26 cellular contexts compared by ENCODE assay signal in the genomic region with DNA sequence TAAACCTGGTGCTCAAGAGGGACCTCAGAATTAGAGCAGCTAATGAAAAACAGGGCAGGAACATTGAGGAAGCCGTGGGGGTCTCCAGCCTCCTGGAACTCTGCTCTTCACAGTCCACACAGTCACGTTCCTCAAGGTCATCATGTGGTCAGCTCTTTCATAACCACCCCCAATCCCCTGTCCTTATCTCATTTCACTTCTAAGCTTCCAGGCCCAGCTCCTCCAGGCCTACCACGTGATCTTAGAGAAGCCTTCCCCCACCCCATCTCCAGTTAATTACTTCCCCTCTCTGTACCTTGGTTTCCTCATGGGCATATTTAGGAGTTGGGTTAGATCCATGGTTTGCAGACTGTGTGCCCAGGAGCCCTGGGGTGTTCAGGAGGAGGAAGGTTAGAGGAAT.
DNase-seq lines count a peak whose midpoint lies in the region; TF ChIP-seq lines count a peak whose summit lies in the region.
"Had no signal": no experiment of that assay in that cellular context is flagged by ENCODE, and none has a peak within 500 bp of the region (broad histone marks: within the 10 kb centered on the region; RNA-seq: fewer than 3 reads in every experiment).

No MANE protein-coding gene starts in this region.

- peaks cover 37% of the 10 kb centered on the region for H3K9me3 Mint-ChIP-seq in endodermal cell

- no peak for TF ChIP-seq CTCF in endodermal cell (conservative IDR thresholded peaks at IDR 0.05)

- H3K4me2 ChIP-seq in BLaER1 treated with 17β-estradiol and CSF1 and Interleukin-3, amounts not matched to agents 10 nM and 100 nM = peak overlapping the region; percentile 31 to 72 (median 63); a peak in 17 of 22 replicates
- H3K4me2 ChIP-seq: GM23338 had no signal

- DNase-seq in MV-4-11 (lab: John Stamatoyannopoulos, UW) (peak; percentile 59), SKM-1 treated with dmso at 0.1 percent for 144 hours (lab: John Stamatoyannopoulos, UW; ENCODE audit: unreplicated experiment) (peak; percentile 51), iris pigment epithelial cell (ENCODE audit: low read depth) (peak; percentile 9), substantia nigra (lab: John Stamatoyannopoulos, UW) (no peak), endodermal cell (no peak), DMS79 treated with DMSO at 0.1 percent for 48 hours (lab: John Stamatoyannopoulos, UW) (no peak), HAP-1 (ENCODE audit: low spot score in 2 of 2) (no peak)
- DNase-seq: activated CD4-positive, alpha-beta T cell treated with anti-CD3 and anti-CD28 coated beads for 1 hour; activated CD8-positive, alpha-beta T cell treated with anti-CD3 and anti-CD28 coated beads, Interleukin-2, amount 10 ng/mL, durations not matched to agents 7 days and 5 days; colonic mucosa; DMS53; esophagus squamous epithelium; hypothalamus; immature natural killer cell; left ventricle myocardium inferior; NCI-H1436 treated with DMSO at 0.1 percent for 48 hours; NCI-H345; occipital lobe; SHP77; stimulated activated naive CD8-positive, alpha-beta T cell treated with anti-CD3 and anti-CD28 coated beads, Interleukin-15, Interleukin-2, amounts not matched to agents 100 U/mL and 50 U/mL, for 24 hours had no signal

- H3K4me3 Mint-ChIP-seq in endodermal cell = no peak overlapping the region
- H3K4me3 Mint-ChIP-seq: activated CD8-positive, alpha-beta T cell treated with anti-CD3 and anti-CD28 coated beads, Interleukin-2, amount 10 ng/mL, durations not matched to agents 7 days and 5 days; activated naive CD4-positive, alpha-beta T cell treated with anti-CD3 and anti-CD28 coated beads, Interleukin-2, amount 50 U/mL, for 24 hours; GM23338; IgD-negative memory B cell; immature natural killer cell had no signal

- no peak overlapping the region for H3K27ac ChIP-seq in BLaER1 treated with 17β-estradiol and CSF1 and Interleukin-3, amounts not matched to agents 10 nM and 100 nM
- H3K27ac ChIP-seq in substantia nigra (ENCODE audit: low read depth, low read length, poor library complexity, severe bottlenecking) = no peak overlapping the region
- H3K27ac ChIP-seq in endodermal cell (ENCODE audit: low read depth, low read length) = no peak overlapping the region
- H3K27ac ChIP-seq: colonic mucosa, esophagus squamous epithelium, left ventricle myocardium inferior, thoracic aorta had no signal

- H3K9me3 ChIP-seq in BLaER1 treated with 17β-estradiol and CSF1 and Interleukin-3, amounts not matched to agents 10 nM and 100 nM (replicated peaks in 1 of 11) = peaks cover 39 to 57% (median 43%) of the 10 kb centered on the region in 11 experiments
- peaks cover 26% of the 10 kb centered on the region for H3K9me3 ChIP-seq in endodermal cell (ENCODE audit: control insufficient read depth, low read length)
- H3K9me3 ChIP-seq in HAP-1 = no peaks in the 10 kb centered on the region
- H3K9me3 ChIP-seq: colonic mucosa had no signal

- peaks cover 15% of the 10 kb centered on the region for H3K4me1 Mint-ChIP-seq in endodermal cell
- H3K4me1 Mint-ChIP-seq: activated naive CD4-positive, alpha-beta T cell treated with anti-CD3 and anti-CD28 coated beads, Interleukin-2, amount 50 U/mL, for 24 hours; IgD-negative memory B cell; immature natural killer cell had no signal

- no peak overlapping the region for H3K27ac Mint-ChIP-seq in endodermal cell
- H3K27ac Mint-ChIP-seq: activated CD8-positive, alpha-beta T cell treated with anti-CD3 and anti-CD28 coated beads, Interleukin-2, amount 10 ng/mL, durations not matched to agents 7 days and 5 days; activated naive CD4-positive, alpha-beta T cell treated with anti-CD3 and anti-CD28 coated beads, Interleukin-2, amount 50 U/mL, for 24 hours; activated T-helper 2 cell treated with anti-CD3 and anti-CD28 coated beads, Interferon-gamma antibody, Interleukin-2, Interleukin-4, amounts not matched to agents 10 μg/mL and 5 μg/mL and 100 μg/mL, durations not matched to agents 14 hours and 24 hours and 36 hours; GM23338; immature natural killer cell had no signal

- peaks cover 0 to 29% (median 0%) of the 10 kb centered on the region in 11 experiments; a peak in 4 of 22 replicates for H3K27me3 ChIP-seq in BLaER1 treated with 17β-estradiol and CSF1 and Interleukin-3, amounts not matched to agents 10 nM and 100 nM
- no peaks in the 10 kb centered on the region for H3K27me3 ChIP-seq in endodermal cell (ENCODE audit: control insufficient read depth, insufficient read depth, low read length, poor library complexity, severe bottlenecking)
- no peaks in the 10 kb centered on the region for H3K27me3 ChIP-seq in HAP-1 (ENCODE audit: low read depth)
- H3K27me3 ChIP-seq: colonic mucosa, esophagus squamous epithelium had no signal

- H3K27me3 Mint-ChIP-seq in endodermal cell (ENCODE audit: insufficient read depth) = peaks cover 4% of the 10 kb centered on the region
- H3K27me3 Mint-ChIP-seq: activated naive CD4-positive, alpha-beta T cell treated with anti-CD3 and anti-CD28 coated beads, Interleukin-2, amount 50 U/mL, for 24 hours; IgD-negative memory B cell had no signal

- peaks cover 0 to 7% (median 0%) of the 10 kb centered on the region in 11 experiments; a peak in 2 of 22 replicates for H4K20me1 ChIP-seq in BLaER1 treated with 17β-estradiol and CSF1 and Interleukin-3, amounts not matched to agents 10 nM and 100 nM

- in situ Hi-C loops in HAP-1 (cut with MboI; ENCODE audit: low sequenced_read_pairs) = no loop called here

- peaks cover 22 to 44% (median 37%) of the 10 kb centered on the region in 10 experiments for H3K4me1 ChIP-seq in BLaER1 treated with 17β-estradiol and CSF1 and Interleukin-3, amounts not matched to agents 10 nM and 100 nM
- H3K4me1 ChIP-seq in endodermal cell (ENCODE audit: control insufficient read depth, insufficient read depth, low read length) (peaks cover 4% of the 10 kb centered on the region), HAP-1 (no peaks in the 10 kb centered on the region)
- H3K4me1 ChIP-seq: colonic mucosa, esophagus squamous epithelium, left ventricle myocardium inferior had no signal

- H3K4me3 ChIP-seq in BLaER1 treated with 17β-estradiol and CSF1 and Interleukin-3, amounts not matched to agents 10 nM and 100 nM = no peak overlapping the region
- H3K4me3 ChIP-seq in endodermal cell (ENCODE audit: low read length) (no peak overlapping the region), HAP-1 (no peak overlapping the region)
- H3K4me3 ChIP-seq: colonic mucosa, esophagus squamous epithelium, GM23338, left ventricle myocardium inferior, thoracic aorta had no signal

- peaks cover 11% of the 10 kb centered on the region for H3K36me3 Mint-ChIP-seq in endodermal cell (ENCODE audit: low read depth)

- H3K9ac ChIP-seq in BLaER1 treated with 17β-estradiol and CSF1 and Interleukin-3, amounts not matched to agents 10 nM and 100 nM = no peak overlapping the region
- H3K9ac ChIP-seq in endodermal cell (ENCODE audit: extremely low read depth, low read length, poor library complexity, severe bottlenecking) = no peak overlapping the region

- H3K36me3 ChIP-seq in BLaER1 treated with 17β-estradiol and CSF1 and Interleukin-3, amounts not matched to agents 10 nM and 100 nM = peaks cover 0 to 11% (median 0%) of the 10 kb centered on the region in 11 experiments; a peak in 6 of 22 replicates
- H3K36me3 ChIP-seq in endodermal cell (ENCODE audit: control insufficient read depth, insufficient read depth, low read length) (no peaks in the 10 kb centered on the region), HAP-1 (replicated peaks) (no peaks in the 10 kb centered on the region)
- H3K36me3 ChIP-seq: colonic mucosa, esophagus squamous epithelium, thoracic aorta had no signal

- WGBS in endodermal cell (ENCODE audit: insufficient coverage in 1 of 2, insufficient read length in 1 of 2), 2 experiments = 83 to 94% methylated on average over 2 to 3 of the region's 3 CpGs

Comparison
In these comparisons a context has a peak if more than half of its experiments do, and no peak if none do; other contexts are left out.
1. DNase-seq: peak in MV-4-11 (single experiment), SKM-1 treated with dmso at 0.1 percent for 144 hours (single experiment) and iris pigment epithelial cell (single experiment); none in substantia nigra (0 of 49), endodermal cell (single experiment), DMS79 treated with DMSO at 0.1 percent for 48 hours (single experiment) and HAP-1 (0 of 2).